Comparison of ENCODE assay signal across 8 cellular contexts in genomic region chr20:22333885-22334545, GRCh38.
A peak's percentile ranks its signal among the peaks of the same experiment; 100 is the strongest.
DNase-seq lines count a peak whose midpoint lies in the region; ATAC-seq and TF ChIP-seq lines count a peak whose summit lies in the region.

No MANE protein-coding gene starts in this region.

- H3K79me2 ChIP-seq in osteoblast (ENCODE audit: insufficient read depth, low read length) = no peaks in the 10 kb centered on the region

- H3K4me1 ChIP-seq in foreskin keratinocyte (no peaks in the 10 kb centered on the region), osteoblast (ENCODE audit: insufficient read depth, low read length) (no peaks in the 10 kb centered on the region)

- H3K9me3 ChIP-seq in osteoblast (ENCODE audit: low read depth, low read length) = no peaks in the 10 kb centered on the region

- H4K20me1 ChIP-seq in osteoblast (ENCODE audit: insufficient read depth, low read length) = no peaks in the 10 kb centered on the region

- H3K4me2 ChIP-seq in osteoblast (ENCODE audit: insufficient read depth, low read length) = no peak overlapping the region

- ATAC-seq in GM18868 (IDR thresholded peaks at IDR 0.05; ENCODE audit: unreplicated experiment) (peak; percentile 90), HG03342 (IDR thresholded peaks at IDR 0.05; ENCODE audit: unreplicated experiment) (peak; percentile 91), foreskin keratinocyte (peak; percentile 79), HG02571 (IDR thresholded peaks at IDR 0.05; ENCODE audit: unreplicated experiment) (no peak)

- DNase-seq in CD1c-positive myeloid dendritic cell (ENCODE audit: extremely low spot score) (peak; percentile 56), NCI-H446 treated with DMSO at 0.1 percent for 48 hours (lab: John Stamatoyannopoulos, UW) (peak; percentile 6), foreskin keratinocyte (peak in 1 of 2 donors; percentile 22), osteoblast (ENCODE audit: insufficient read length, low spot score, missing footprints) (peak; percentile 82)
- DNase-seq in activated CD8-positive, alpha-beta memory T cell treated with anti-CD3 and anti-CD28 coated beads, Interleukin-2, amount 50 U/mL, for 4 hours = peak; percentile 17

- H3K27ac ChIP-seq in foreskin keratinocyte = no peak overlapping the region
- H3K27ac ChIP-seq in osteoblast (ENCODE audit: low read depth, low read length) = no peak overlapping the region

- H3K36me3 ChIP-seq in osteoblast (ENCODE audit: insufficient read depth, low read length) = no peaks in the 10 kb centered on the region

- TF ChIP-seq CTCF in foreskin keratinocyte (conservative IDR thresholded peaks at IDR 0.05) = peak; percentile 84
- peak; percentile 68 for TF ChIP-seq CTCF in osteoblast (IDR thresholded peaks at IDR 0.05; ENCODE audit: extremely low read depth, low read depth, low read length)

- no peak overlapping the region for H3K4me3 ChIP-seq in osteoblast (ENCODE audit: insufficient read depth, low read length)

- no peak overlapping the region for H2AFZ ChIP-seq in osteoblast (ENCODE audit: low read length)

- H3K27me3 ChIP-seq in foreskin keratinocyte (peaks cover 18% of the 10 kb centered on the region), osteoblast (ENCODE audit: insufficient read depth, low read length) (no peaks in the 10 kb centered on the region)
